Comparison of ENCODE assay signal across 8 cellular contexts in genomic region chr19:33868821-33869412, GRCh38.
DNase-seq lines count a peak whose midpoint lies in the region; ATAC-seq lines count a peak whose summit lies in the region.

No MANE protein-coding gene starts in this region.

- peak; percentile 30 for DNase-seq in EL
- DNase-seq in amniotic epithelial cell (ENCODE audit: low read depth) = peak; percentile 7
- peak; percentile 56 for DNase-seq in left ventricle myocardium superior
- peak in 9 of 10 donors; percentile 28 to 95 (median 62) for DNase-seq in posterior cingulate gyrus
- DNase-seq in stimulated activated naive CD8-positive, alpha-beta T cell treated with anti-CD3 and anti-CD28 coated beads, Interleukin-15, amount 100 ng/mL, for 72 hours = no peak
- DNase-seq in NAMALWA (ENCODE audit: low spot score) = no peak
- no peak for DNase-seq in 8988T
- DNase-seq in NCI-H1930 (lab: John Stamatoyannopoulos, UW) = no peak

- no peak overlapping the region for H3K4me3 Mint-ChIP-seq in stimulated activated naive CD8-positive, alpha-beta T cell treated with anti-CD3 and anti-CD28 coated beads, Interleukin-15, amount 100 ng/mL, for 72 hours

- no peaks in the 10 kb centered on the region for H3K9me3 Mint-ChIP-seq in stimulated activated naive CD8-positive, alpha-beta T cell treated with anti-CD3 and anti-CD28 coated beads, Interleukin-15, amount 100 ng/mL, for 72 hours

- peaks cover 39% of the 10 kb centered on the region for H3K27me3 Mint-ChIP-seq in stimulated activated naive CD8-positive, alpha-beta T cell treated with anti-CD3 and anti-CD28 coated beads, Interleukin-15, amount 100 ng/mL, for 72 hours

- intact Hi-C loops in left ventricle myocardium superior (cut with micrococcal nuclease) = no loop called here
- intact Hi-C loops in posterior cingulate gyrus (cut with DNase I) = no loop called here

- ATAC-seq in left ventricle myocardium superior = peak; percentile 89
- ATAC-seq in stimulated activated naive CD8-positive, alpha-beta T cell treated with anti-CD3 and anti-CD28 coated beads, Interleukin-15, amount 100 ng/mL, for 72 hours = no peak

- H3K27ac Mint-ChIP-seq in stimulated activated naive CD8-positive, alpha-beta T cell treated with anti-CD3 and anti-CD28 coated beads, Interleukin-15, amount 100 ng/mL, for 72 hours = no peak overlapping the region

- H3K4me1 Mint-ChIP-seq in stimulated activated naive CD8-positive, alpha-beta T cell treated with anti-CD3 and anti-CD28 coated beads, Interleukin-15, amount 100 ng/mL, for 72 hours = no peaks in the 10 kb centered on the region

Comparison
In these comparisons a context has a peak if more than half of its experiments do, and no peak if none do; other contexts are left out.
1. DNase-seq: peak in EL (single experiment), amniotic epithelial cell (single experiment), left ventricle myocardium superior (single experiment) and posterior cingulate gyrus (9 of 10); none in stimulated activated naive CD8-positive, alpha-beta T cell treated with anti-CD3 and anti-CD28 coated beads, Interleukin-15, amount 100 ng/mL, for 72 hours (0 of 2), NAMALWA (single experiment), 8988T (single experiment) and NCI-H1930 (0 of 2).